In the genomic region with DNA sequence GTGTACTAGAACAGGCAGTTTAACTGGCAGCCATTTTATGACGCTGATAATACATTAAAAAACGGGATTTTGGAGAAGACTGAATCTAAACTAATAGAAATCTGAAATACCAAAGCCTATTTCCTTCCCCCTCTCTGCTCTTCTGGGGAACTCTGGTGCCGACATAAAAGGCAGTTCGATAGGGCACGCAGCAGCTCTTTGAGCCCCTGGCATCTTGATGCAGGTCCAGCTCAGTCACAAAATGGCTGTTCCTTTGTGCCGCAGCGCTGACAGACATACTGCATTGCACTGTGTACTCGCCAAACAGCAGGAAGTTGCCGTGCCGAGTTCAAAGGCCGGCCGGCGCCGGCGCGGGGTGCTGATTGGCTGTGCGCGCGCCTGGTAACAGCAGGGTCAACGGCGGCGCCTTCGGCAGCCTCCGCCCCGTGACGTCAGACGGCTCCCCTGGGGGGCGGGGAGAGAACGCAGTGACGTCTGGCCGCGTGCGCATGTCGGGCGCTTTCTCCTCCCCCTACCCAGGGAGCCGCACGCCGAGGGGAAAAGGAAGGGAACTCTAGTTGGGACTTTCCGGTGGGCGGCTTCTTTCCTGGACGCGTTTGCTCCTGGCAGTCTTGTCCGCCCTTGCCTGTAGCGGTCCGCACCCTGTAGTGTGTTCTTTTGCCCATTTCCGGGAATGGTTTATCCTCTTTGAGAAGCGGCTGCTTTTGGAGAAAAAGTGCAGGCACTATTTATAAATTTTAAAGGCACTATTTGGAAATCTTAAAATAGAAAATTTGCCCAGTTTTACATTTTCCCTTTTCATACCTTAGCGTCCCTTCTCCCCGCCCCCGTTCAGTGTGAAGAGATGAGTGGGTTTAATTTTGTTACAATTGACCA, we compare ENCODE assay signal across 1 cellular context.
TF ChIP-seq lines count a peak whose summit lies in the region.

No MANE protein-coding gene starts in this region.

TF ChIP-seq in HepG2, 621 proteins besides CTCF, POLR2A, EP300 and RAD21 (continued from another document and continues in another):
- TF ChIP-seq, protein P1, sequence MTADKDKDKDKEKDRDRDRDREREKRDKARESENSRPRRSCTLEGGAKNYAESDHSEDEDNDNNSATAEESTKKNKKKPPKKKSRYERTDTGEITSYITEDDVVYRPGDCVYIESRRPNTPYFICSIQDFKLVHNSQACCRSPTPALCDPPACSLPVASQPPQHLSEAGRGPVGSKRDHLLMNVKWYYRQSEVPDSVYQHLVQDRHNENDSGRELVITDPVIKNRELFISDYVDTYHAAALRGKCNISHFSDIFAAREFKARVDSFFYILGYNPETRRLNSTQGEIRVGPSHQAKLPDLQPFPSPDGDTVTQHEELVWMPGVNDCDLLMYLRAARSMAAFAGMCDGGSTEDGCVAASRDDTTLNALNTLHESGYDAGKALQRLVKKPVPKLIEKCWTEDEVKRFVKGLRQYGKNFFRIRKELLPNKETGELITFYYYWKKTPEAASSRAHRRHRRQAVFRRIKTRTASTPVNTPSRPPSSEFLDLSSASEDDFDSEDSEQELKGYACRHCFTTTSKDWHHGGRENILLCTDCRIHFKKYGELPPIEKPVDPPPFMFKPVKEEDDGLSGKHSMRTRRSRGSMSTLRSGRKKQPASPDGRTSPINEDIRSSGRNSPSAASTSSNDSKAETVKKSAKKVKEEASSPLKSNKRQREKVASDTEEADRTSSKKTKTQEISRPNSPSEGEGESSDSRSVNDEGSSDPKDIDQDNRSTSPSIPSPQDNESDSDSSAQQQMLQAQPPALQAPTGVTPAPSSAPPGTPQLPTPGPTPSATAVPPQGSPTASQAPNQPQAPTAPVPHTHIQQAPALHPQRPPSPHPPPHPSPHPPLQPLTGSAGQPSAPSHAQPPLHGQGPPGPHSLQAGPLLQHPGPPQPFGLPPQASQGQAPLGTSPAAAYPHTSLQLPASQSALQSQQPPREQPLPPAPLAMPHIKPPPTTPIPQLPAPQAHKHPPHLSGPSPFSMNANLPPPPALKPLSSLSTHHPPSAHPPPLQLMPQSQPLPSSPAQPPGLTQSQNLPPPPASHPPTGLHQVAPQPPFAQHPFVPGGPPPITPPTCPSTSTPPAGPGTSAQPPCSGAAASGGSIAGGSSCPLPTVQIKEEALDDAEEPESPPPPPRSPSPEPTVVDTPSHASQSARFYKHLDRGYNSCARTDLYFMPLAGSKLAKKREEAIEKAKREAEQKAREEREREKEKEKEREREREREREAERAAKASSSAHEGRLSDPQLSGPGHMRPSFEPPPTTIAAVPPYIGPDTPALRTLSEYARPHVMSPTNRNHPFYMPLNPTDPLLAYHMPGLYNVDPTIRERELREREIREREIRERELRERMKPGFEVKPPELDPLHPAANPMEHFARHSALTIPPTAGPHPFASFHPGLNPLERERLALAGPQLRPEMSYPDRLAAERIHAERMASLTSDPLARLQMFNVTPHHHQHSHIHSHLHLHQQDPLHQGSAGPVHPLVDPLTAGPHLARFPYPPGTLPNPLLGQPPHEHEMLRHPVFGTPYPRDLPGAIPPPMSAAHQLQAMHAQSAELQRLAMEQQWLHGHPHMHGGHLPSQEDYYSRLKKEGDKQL (CRISPR knock-in tag; IDR thresholded peaks at IDR 0.05; ENCODE audit: low read depth) = peak; percentile 44; the same call in 1 of the 2 replicates
- TF ChIP-seq SMAD1 (CRISPR knock-in tag; IDR thresholded peaks at IDR 0.05; ENCODE audit: borderline replicate concordance, low read depth) (peak; percentile 95; the same call in 1 of the 2 replicates), SMAD9 (CRISPR knock-in tag; IDR thresholded peaks at IDR 0.05) (no peak), MXI1 (IDR thresholded peaks at IDR 0.05; ENCODE audit: borderline replicate concordance, low read depth, low read length) (peak; percentile 92; the same call in 2 of the 3 replicates), YY1 (IDR thresholded peaks at IDR 0.05; ENCODE audit: insufficient read depth, insufficient replicate concordance, low read depth, low read length) (peak; percentile 96), HIVEP1 (CRISPR knock-in tag; IDR thresholded peaks at IDR 0.05) (peak; percentile 86; the same call in 1 of the 2 replicates), TSC22D2 (CRISPR knock-in tag; IDR thresholded peaks at IDR 0.05; ENCODE audit: borderline replicate concordance) (peak; percentile 89; the same call in 1 of the 2 replicates), SMYD3 (CRISPR knock-in tag; IDR thresholded peaks at IDR 0.05) (peak; percentile 60; the same call in 1 of the 2 replicates), ZFP82 (CRISPR knock-in tag; IDR thresholded peaks at IDR 0.05; ENCODE audit: borderline replicate concordance) (peak; percentile 74; the same call in 1 of the 2 replicates), MED8 (CRISPR knock-in tag; IDR thresholded peaks at IDR 0.05; ENCODE audit: insufficient replicate concordance) (peak; percentile 87), SMC3 (IDR thresholded peaks at IDR 0.05; ENCODE audit: low read length) (no peak; the same call in 1 of the 2 replicates), BATF2 (CRISPR knock-in tag; IDR thresholded peaks at IDR 0.05) (no peak), HIC2 (CRISPR knock-in tag; IDR thresholded peaks at IDR 0.05; ENCODE audit: low read depth) (peak; percentile 31; the same call in 1 of the 2 replicates), ZNF850 (CRISPR knock-in tag; conservative IDR thresholded peaks at IDR 0.05) (peak; percentile 34; the same call in 1 of the 2 replicates), PHB2 (IDR thresholded peaks at IDR 0.05; ENCODE audit: partially characterized antibody) (no peak), PTBP1 (IDR thresholded peaks at IDR 0.05; ENCODE audit: low read depth, low read length, poor library complexity, severe bottlenecking) (peak; percentile 49), MAZ (IDR thresholded peaks at IDR 0.05; ENCODE audit: borderline replicate concordance, low read depth, low read length) (peak; percentile 73; the same call in 1 of the 2 replicates), MAZ (CRISPR knock-in tag; IDR thresholded peaks at IDR 0.05; ENCODE audit: low read depth) (peak; percentile 82; the same call in 1 of the 2 replicates), ZNF800 (CRISPR knock-in tag; IDR thresholded peaks at IDR 0.05) (peak; percentile 65), TOE1 (CRISPR knock-in tag; IDR thresholded peaks at IDR 0.05) (peak; percentile 31; the same call in 1 of the 2 replicates), MYC (CRISPR knock-in tag; IDR thresholded peaks at IDR 0.05; ENCODE audit: borderline replicate concordance) (peak; percentile 96), RBFOX2 (IDR thresholded peaks at IDR 0.05; ENCODE audit: low read depth, low read length) (peak; percentile 100), ZNF501 (CRISPR knock-in tag; IDR thresholded peaks at IDR 0.05) (peak; percentile 95), ZNF564 (CRISPR knock-in tag; IDR thresholded peaks at IDR 0.05) (peak; percentile 70; the same call in 1 of the 2 replicates), ZNF121 (CRISPR knock-in tag; IDR thresholded peaks at IDR 0.05) (peak; percentile 85), ZNF782 (CRISPR knock-in tag; IDR thresholded peaks at IDR 0.05; ENCODE audit: borderline replicate concordance) (no peak), ZFP37 (CRISPR knock-in tag; IDR thresholded peaks at IDR 0.05; ENCODE audit: borderline replicate concordance) (peak; percentile 34; the same call in 1 of the 2 replicates), MAFF (IDR thresholded peaks at IDR 0.05; ENCODE audit: low read depth, low read length) (no peak), GATA4 (IDR thresholded peaks at IDR 0.05; ENCODE audit: borderline replicate concordance, low read depth) (no peak), ZNF687 (CRISPR knock-in tag; IDR thresholded peaks at IDR 0.05) (peak; percentile 97), AFF4 (CRISPR knock-in tag; IDR thresholded peaks at IDR 0.05) (0 out of 2 replicates have a peak, but pooled peaks have one; percentile 74)
- TF ChIP-seq, protein P2, sequence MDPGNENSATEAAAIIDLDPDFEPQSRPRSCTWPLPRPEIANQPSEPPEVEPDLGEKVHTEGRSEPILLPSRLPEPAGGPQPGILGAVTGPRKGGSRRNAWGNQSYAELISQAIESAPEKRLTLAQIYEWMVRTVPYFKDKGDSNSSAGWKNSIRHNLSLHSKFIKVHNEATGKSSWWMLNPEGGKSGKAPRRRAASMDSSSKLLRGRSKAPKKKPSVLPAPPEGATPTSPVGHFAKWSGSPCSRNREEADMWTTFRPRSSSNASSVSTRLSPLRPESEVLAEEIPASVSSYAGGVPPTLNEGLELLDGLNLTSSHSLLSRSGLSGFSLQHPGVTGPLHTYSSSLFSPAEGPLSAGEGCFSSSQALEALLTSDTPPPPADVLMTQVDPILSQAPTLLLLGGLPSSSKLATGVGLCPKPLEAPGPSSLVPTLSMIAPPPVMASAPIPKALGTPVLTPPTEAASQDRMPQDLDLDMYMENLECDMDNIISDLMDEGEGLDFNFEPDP (CRISPR knock-in tag; conservative IDR thresholded peaks at IDR 0.05) = no peak
